Comparison of ENCODE assay signal across 8 cellular contexts in the genomic region with DNA sequence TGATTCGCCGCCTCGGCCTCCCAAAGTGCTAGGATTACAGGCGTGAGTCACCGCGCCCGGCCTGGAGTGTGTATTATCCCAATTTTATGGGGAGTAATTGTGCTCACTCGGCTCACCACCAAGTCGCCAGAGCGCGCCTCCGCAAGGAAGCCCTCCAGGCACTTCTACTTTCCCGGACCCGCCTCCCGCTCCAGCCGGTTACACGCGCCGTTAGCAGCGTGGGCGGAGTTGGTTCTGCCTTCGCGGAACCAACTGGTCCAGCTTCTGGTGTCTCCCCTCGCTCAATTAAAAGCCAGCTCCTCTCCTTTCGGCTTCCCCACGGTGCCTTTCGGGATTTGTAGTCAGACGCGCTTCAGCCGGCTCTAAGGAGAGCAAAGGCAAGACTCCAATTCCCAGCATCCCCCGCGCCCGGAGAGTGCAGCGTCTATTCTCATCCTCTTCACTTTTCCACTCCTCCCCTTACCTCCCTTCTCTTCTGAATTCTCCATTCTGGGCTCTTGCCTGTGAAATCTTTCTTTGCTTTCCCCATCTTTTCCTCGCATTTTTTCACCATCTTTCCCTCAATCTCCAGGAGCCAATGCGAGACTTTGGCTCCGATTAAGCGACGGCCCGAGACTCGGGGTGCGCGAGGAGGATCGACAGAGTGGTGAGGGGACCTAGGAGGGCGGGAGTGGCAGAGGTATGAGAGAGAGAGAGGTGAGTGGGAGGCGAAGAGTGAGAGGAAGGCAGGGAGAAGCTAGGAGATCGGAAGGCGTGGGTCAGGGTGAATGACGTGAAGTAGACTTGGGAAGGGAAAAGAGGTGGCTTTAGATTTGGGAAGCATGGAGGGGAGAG. TPM values are rescaled to one million over a fixed set of nuclear protein-coding genes. Genes with fewer than 3 reads are reported as not detected.
DNase-seq lines count a peak whose midpoint lies in the region; TF ChIP-seq lines count a peak whose summit lies in the region.

A gene (plus strand): TSS at position 450 of the 834 bp plus-strand sequence.

- H3K36me3 ChIP-seq in CD8-positive, alpha-beta memory T cell (ENCODE audit: insufficient read depth, low read length): peaks cover 10% of the 10 kb centered on the region

- peaks cover 20 to 28% (median 22%) of the 10 kb centered on the region in 3 donors for H3K4me1 Mint-ChIP-seq in CD8-positive, alpha-beta memory T cell

- DNase-seq in CD8-positive, alpha-beta memory T cell: peak; percentile 89 to 94 (median 90)
- DNase-seq in GM20000 (ENCODE audit: low spot score) (peak; percentile 92), HT-29 (ENCODE audit: low spot score) (peak; percentile 99), NOMO-1 (lab: John Stamatoyannopoulos, UW; ENCODE audit: unreplicated experiment in 2 of 2) (peak; percentile 96 to 99), lung microvascular endothelial cell (ENCODE audit: low read depth in 2 of 2) (peak; percentile 98 to 99)
- DNase-seq in effector CD8-positive, alpha-beta T cell (lab: John Stamatoyannopoulos, UW): peak; percentile 91
- DNase-seq in stimulated activated CD4-positive, alpha-beta T cell treated with anti-CD3 and anti-CD28 coated beads, TNF-alpha, amount 100 ng/mL, for 48 hours (ENCODE audit: low read depth in 3 of 3): peak; percentile 94 to 95 (median 94)

- H3K36me3 Mint-ChIP-seq in CD8-positive, alpha-beta memory T cell: peaks cover 4 to 37% (median 4%) of the 10 kb centered on the region in 3 donors

- H3K9me3 ChIP-seq in CD8-positive, alpha-beta memory T cell (ENCODE audit: low read length): no peaks in the 10 kb centered on the region

- peak within 1 kb of the TSS; percentile 40 to 95 (median 92) for H3K27ac Mint-ChIP-seq in CD8-positive, alpha-beta memory T cell

- no peaks in the 10 kb centered on the region for H3K27me3 ChIP-seq in CD8-positive, alpha-beta memory T cell (ENCODE audit: insufficient read depth, low read length, poor library complexity, severe bottlenecking)

- H3K27ac ChIP-seq in CD8-positive, alpha-beta memory T cell (ENCODE audit: low read depth, low read length): peak within 1 kb of the TSS; percentile 66

- TF ChIP-seq CTCF in GM20000 (IDR thresholded peaks at IDR 0.05; ENCODE audit: extremely low read depth, missing control alignments): no peak

- peaks cover 11% of the 10 kb centered on the region for H3K4me1 ChIP-seq in CD8-positive, alpha-beta memory T cell (ENCODE audit: insufficient read depth, low read length)

- H3K9me3 Mint-ChIP-seq in CD8-positive, alpha-beta memory T cell: no peaks in the 10 kb centered on the region

- no peaks in the 10 kb centered on the region for H3K27me3 Mint-ChIP-seq in CD8-positive, alpha-beta memory T cell

- peak within 1 kb of the TSS; percentile 97 to 100 (median 99) for H3K4me3 Mint-ChIP-seq in CD8-positive, alpha-beta memory T cell

- CTCF ChIA-PET in CD8-positive, alpha-beta memory T cell (lab: Charles Lee): interaction anchor here (0.7 to 1.6 kb wide), 5 partner anchors 17 to 179 kb away, joined by 3 to 5 read pairs (median 3); no protein-coding TSS in a partner anchor
- CTCF ChIA-PET in activated CD8-positive, alpha-beta memory T cell treated with anti-CD3 and anti-CD28 coated beads for 36 hours (lab: Charles Lee): interaction anchor here (0.6 to 2.2 kb wide), 5 partner anchors 29 to 179 kb away, joined by 3 to 5 read pairs (median 3); no protein-coding TSS in a partner anchor

- peak within 1 kb of the TSS; percentile 99 for H3K4me3 ChIP-seq in CD8-positive, alpha-beta memory T cell (ENCODE audit: low read length)

- POLR2A ChIA-PET in CD8-positive, alpha-beta memory T cell (lab: Charles Lee): interaction anchor here (1.0 kb wide), 1 partner anchor 48 kb away, joined by 10 read pairs; no protein-coding TSS in a partner anchor
- POLR2A ChIA-PET in activated CD8-positive, alpha-beta memory T cell treated with anti-CD3 and anti-CD28 coated beads for 36 hours (lab: Charles Lee): interaction anchor here (0.7 kb wide), 1 partner anchor 8 kb away, joined by 3 read pairs; no protein-coding TSS in a partner anchor

RNA-seq across cellular contexts. Expression of the gene that starts here (rescaled TPM):
- 10 to 100 TPM; 48.2 to 55.3 TPM for total RNA-seq in CD8-positive, alpha-beta memory T cell
- polyA plus RNA-seq in CD8-positive, alpha-beta memory T cell: 7.5 TPM
- 18.9 and 20.2 TPM in 2 replicates for total RNA-seq in HT-29 (2014; rRNA removed; shearing (Covaris generic))
- total RNA-seq in activated CD8-positive, alpha-beta memory T cell treated with anti-CD3 and anti-CD28 coated beads for 36 hours: 10 to 100 TPM; 47.0 to 51.3 TPM
- 8.3 and 12.9 TPM in 2 replicates for total RNA-seq in lung microvascular endothelial cell

Comparison
In these comparisons a context has a peak if more than half of its experiments do, and no peak if none do; other contexts are left out.
1. Peak in every context shown above with its lines: DNase-seq, H3K4me3 ChIP-seq and H3K27ac ChIP-seq.